ENCODE assay signal across 8 cellular contexts in genomic region chr19:1853295-1854031, GRCh38. TPM values are rescaled to one million over a fixed set of nuclear protein-coding genes. Genes with fewer than 3 reads are reported as not detected.
DNase-seq lines count a peak whose midpoint lies in the region; ATAC-seq and TF ChIP-seq lines count a peak whose summit lies in the region.

No MANE protein-coding gene starts in this region.

- no peak overlapping the region for H2AFZ ChIP-seq in neural cell (ENCODE audit: low read depth, low read length)

- TF ChIP-seq POLR2A in esophagus muscularis mucosa (IDR thresholded peaks at IDR 0.05; ENCODE audit: low read depth): no peak
- TF ChIP-seq POLR2A in testis (IDR thresholded peaks at IDR 0.05): no peak

- H3K27ac Mint-ChIP-seq in CD14-positive monocyte: peak overlapping the region; percentile 57 to 93 (median 85)
- peak overlapping the region; percentile 96 for H3K27ac Mint-ChIP-seq in activated T-cell treated with anti-CD3 and anti-CD28 coated beads, Interleukin-2, amount 50 U/mL, for 24 hours

- H3K4me3 ChIP-seq in HFF-Myc (replicated peaks; ENCODE audit: low read depth, low read length): no peak overlapping the region
- no peak overlapping the region for H3K4me3 ChIP-seq in esophagus muscularis mucosa
- no peak overlapping the region for H3K4me3 ChIP-seq in neural cell (ENCODE audit: low read length)
- no peak overlapping the region for H3K4me3 ChIP-seq in testis

- H3K9me3 ChIP-seq in esophagus muscularis mucosa (no peaks in the 10 kb centered on the region), neural cell (ENCODE audit: low read length) (no peaks in the 10 kb centered on the region), testis (no peaks in the 10 kb centered on the region)

- DNase-seq in CD14-positive monocyte (ENCODE audit: low spot score): peak; percentile 90
- peak; percentile 35 for DNase-seq in HFF-Myc (ENCODE audit: extremely low read depth, low read depth)
- peak; percentile 88 for DNase-seq in activated T-cell treated with anti-CD3 and anti-CD28 coated beads, Interleukin-2, amount 50 U/mL, for 24 hours
- no peak for DNase-seq in esophagus muscularis mucosa (ENCODE audit: extremely low spot score)
- DNase-seq in testis: peak; percentile 84

- H3K27ac ChIP-seq in esophagus muscularis mucosa (replicated peaks in 1 of 4) (peak overlapping the region in 2 of 4 donors; percentile 30 to 46), neural cell (ENCODE audit: low read length) (no peak overlapping the region), testis (peak overlapping the region in 1 of 2 donors; percentile 45)

- H3F3A ChIP-seq in neural cell (ENCODE audit: insufficient read depth, low read length, poor library complexity, severe bottlenecking): no peaks in the 10 kb centered on the region

- peaks cover 2 to 9% (median 7%) of the 10 kb centered on the region in 3 donors for H3K27me3 Mint-ChIP-seq in CD14-positive monocyte (ENCODE audit: low read depth in 3 of 3)
- no peaks in the 10 kb centered on the region for H3K27me3 Mint-ChIP-seq in activated T-cell treated with anti-CD3 and anti-CD28 coated beads, Interleukin-2, amount 50 U/mL, for 24 hours

- no peak overlapping the region for H3K4me2 ChIP-seq in neural cell (ENCODE audit: low read length)

- H3K4me1 ChIP-seq in esophagus muscularis mucosa: peaks cover 55 to 80% (median 70%) of the 10 kb centered on the region in 4 donors
- peaks cover 51% of the 10 kb centered on the region for H3K4me1 ChIP-seq in testis

- WGBS in esophagus muscularis mucosa: 55% methylated on average over 11 of the region's 27 CpGs
- 40 to 67% methylated on average over 13 to 27 of the region's 27 CpGs for WGBS in testis, 2 donors

- H3K79me2 ChIP-seq in neural cell (replicated peaks; ENCODE audit: insufficient read depth, low read length): no peaks in the 10 kb centered on the region

- H4K20me1 ChIP-seq in neural cell (ENCODE audit: insufficient read depth): no peaks in the 10 kb centered on the region

- TF ChIP-seq CTCF in CD14-positive monocyte (IDR thresholded peaks at IDR 0.05) (peak; percentile 87), HFF-Myc (IDR thresholded peaks at IDR 0.05; ENCODE audit: low read depth, low read length, missing control alignments) (peak; percentile 89), esophagus muscularis mucosa (IDR thresholded peaks at IDR 0.05) (peak in 2 of 3 experiments; percentile 79 to 88), neural cell (IDR thresholded peaks at IDR 0.05; ENCODE audit: poor library complexity, severe bottlenecking) (peak; percentile 61), testis (IDR thresholded peaks at IDR 0.05) (peak; percentile 66 to 92 (median 90))

- H3K9me3 Mint-ChIP-seq in CD14-positive monocyte: no peaks in the 10 kb centered on the region
- H3K9me3 Mint-ChIP-seq in activated T-cell treated with anti-CD3 and anti-CD28 coated beads, Interleukin-2, amount 50 U/mL, for 24 hours: no peaks in the 10 kb centered on the region

- intact Hi-C loops in CD14-positive monocyte (cut with micrococcal nuclease): no loop called here
- intact Hi-C loops in esophagus muscularis mucosa (cut with DNase I): no loop called here
- intact Hi-C loops in testis (cut with DNase I; ENCODE audit: low total_unique reads): no loop called here

- peaks cover 0 to 5% (median 0%) of the 10 kb centered on the region in 4 donors for H3K36me3 ChIP-seq in esophagus muscularis mucosa
- no peaks in the 10 kb centered on the region for H3K36me3 ChIP-seq in neural cell (ENCODE audit: insufficient read depth, low read length)
- H3K36me3 ChIP-seq in testis (ENCODE audit: low read depth, missing control alignments): no peaks in the 10 kb centered on the region

- H3K4me3 Mint-ChIP-seq in CD14-positive monocyte: peak overlapping the region; percentile 65 to 75
- peak overlapping the region; percentile 64 for H3K4me3 Mint-ChIP-seq in activated T-cell treated with anti-CD3 and anti-CD28 coated beads, Interleukin-2, amount 50 U/mL, for 24 hours

- peaks cover 2 to 11% of the 10 kb centered on the region in 2 donors for H3K36me3 Mint-ChIP-seq in CD14-positive monocyte
- peaks cover 29% of the 10 kb centered on the region for H3K36me3 Mint-ChIP-seq in activated T-cell treated with anti-CD3 and anti-CD28 coated beads, Interleukin-2, amount 50 U/mL, for 24 hours (ENCODE audit: low read depth)

- no peak overlapping the region for H3K9ac ChIP-seq in neural cell (ENCODE audit: low read length)

- no peak for ATAC-seq in HG03097 (IDR thresholded peaks at IDR 0.05; ENCODE audit: low FRiP score, unreplicated experiment)

- no peaks in the 10 kb centered on the region for H3K9me2 ChIP-seq in neural cell (ENCODE audit: insufficient read depth, low read length)

- H3K27me3 ChIP-seq in esophagus muscularis mucosa: peaks cover 0 to 61% (median 5%) of the 10 kb centered on the region in 4 donors
- H3K27me3 ChIP-seq in neural cell (ENCODE audit: insufficient read depth, low read depth, low read length): no peaks in the 10 kb centered on the region
- no peaks in the 10 kb centered on the region for H3K27me3 ChIP-seq in testis

- no peak for TF ChIP-seq RAD21 in neural cell (conservative IDR thresholded peaks at IDR 0.05)

- TF ChIP-seq EP300 in esophagus muscularis mucosa (IDR thresholded peaks at IDR 0.05): no peak
- no peak for TF ChIP-seq EP300 in neural cell (conservative IDR thresholded peaks at IDR 0.05; ENCODE audit: poor library complexity, severe bottlenecking)

- peaks cover 46% of the 10 kb centered on the region for H3K4me1 Mint-ChIP-seq in CD14-positive monocyte
- peaks cover 71% of the 10 kb centered on the region for H3K4me1 Mint-ChIP-seq in activated T-cell treated with anti-CD3 and anti-CD28 coated beads, Interleukin-2, amount 50 U/mL, for 24 hours (ENCODE audit: low read depth)

TF ChIP-seq in PFSK-1, 5 proteins besides CTCF, POLR2A, EP300 and RAD21 (continues in another document):
- TF ChIP-seq SIN3A (IDR thresholded peaks at IDR 0.05; ENCODE audit: borderline replicate concordance, insufficient read depth, low read length) (no peak), FOXP2 (optimal IDR thresholded peaks at IDR 0.05; ENCODE audit: borderline replicate concordance, extremely low read depth, extremely low read length, insufficient read depth) (peak; percentile 73), POLR2AphosphoS5 (IDR thresholded peaks at IDR 0.05; ENCODE audit: low read depth, low read length) (no peak)

TF ChIP-seq in neural cell, 6 proteins besides CTCF, POLR2A, EP300 and RAD21 (continues in another document):
- TF ChIP-seq EZH2 (IDR thresholded peaks at IDR 0.05; ENCODE audit: borderline replicate concordance, insufficient read depth, low read length, poor library complexity, severe bottlenecking) (no peak), SMC3 (conservative IDR thresholded peaks at IDR 0.05; ENCODE audit: poor library complexity) (no peak)

RNA-seq across cellular contexts. Expression of gene REXO1, which starts 5.2 kb away (rescaled TPM):
- polyA plus RNA-seq in CD14-positive monocyte: 1 to 10 TPM; 2.8 to 3.0 TPM
- 155 TPM for polyA plus RNA-seq in PFSK-1 (2012; ENCODE audit: insufficient read length, low read depth)
- 10 to 100 TPM; 16.2 to 36.0 (median 26.1) TPM for total RNA-seq in esophagus muscularis mucosa
- polyA plus RNA-seq in neural cell: 9.2 and 18.5 TPM in 2 replicates
- polyA minus RNA-seq in neural cell: 14.6 and 20.7 TPM in 2 replicates
- 100 to 1,000 TPM; 149 to 200 TPM for total RNA-seq in testis
- polyA plus RNA-seq in testis (ENCODE audit: insufficient read depth, low read depth, low replicate concordance): 104 TPM

RNA-seq across cellular contexts. Expression of gene KLF16, which starts 9.9 kb away (rescaled TPM):
- under 1 TPM; 0.51 to 0.67 TPM for polyA plus RNA-seq in CD14-positive monocyte
- polyA plus RNA-seq in PFSK-1 (2012; ENCODE audit: insufficient read length, low read depth): 74.6 TPM
- total RNA-seq in esophagus muscularis mucosa: 10 to 100 TPM in 1 of 4 donors, 1 to 10 TPM in 3; 2.5 to 10.8 (median 8.5) TPM
- 2.2 and 3.5 TPM in 2 replicates for polyA plus RNA-seq in neural cell
- 1.3 and 5.6 TPM in 2 replicates for polyA minus RNA-seq in neural cell
- 10 to 100 TPM; 14.7 to 26.5 TPM for total RNA-seq in testis
- 13.3 TPM for polyA plus RNA-seq in testis (ENCODE audit: insufficient read depth, low read depth, low replicate concordance)

RNA-seq across cellular contexts. Expression of gene ABHD17A, which starts 31.8 kb away (rescaled TPM):
- 10 to 100 TPM; 69.8 to 79.0 TPM for polyA plus RNA-seq in CD14-positive monocyte
- 102 TPM for polyA plus RNA-seq in PFSK-1 (2012; ENCODE audit: insufficient read length, low read depth)
- 100 to 1,000 TPM in 2 of 4 donors, 10 to 100 TPM in 2; 89.7 to 125 (median 102) TPM for total RNA-seq in esophagus muscularis mucosa
- 116 and 140 TPM in 2 replicates for polyA plus RNA-seq in neural cell
- 49.9 and 68.2 TPM in 2 replicates for polyA minus RNA-seq in neural cell
- 100 to 1,000 TPM; 127 to 140 TPM for total RNA-seq in testis
- polyA plus RNA-seq in testis (ENCODE audit: insufficient read depth, low read depth, low replicate concordance): 51.1 TPM

RNA-seq across cellular contexts. Expression of gene ATP8B3, which starts 41.4 kb away (rescaled TPM):
- polyA plus RNA-seq in CD14-positive monocyte (1 to 10 TPM; 1.6 to 1.8 TPM), neural cell (0.74 and 1.5 TPM in 2 replicates), testis (ENCODE audit: insufficient read depth, low read depth, low replicate concordance) (84.2 TPM)
- 1.4 TPM for polyA plus RNA-seq in PFSK-1 (2012; ENCODE audit: insufficient read length, low read depth)
- total RNA-seq in esophagus muscularis mucosa (under 1 TPM; 0.19 to 0.92 (median 0.66) TPM), testis (10 to 100 TPM; 33.2 to 38.0 TPM)
- polyA minus RNA-seq in neural cell: not detected in 2 replicates

RNA-seq across cellular contexts. Expression of gene ADAT3, which starts 51.7 kb away (rescaled TPM):
- polyA plus RNA-seq in CD14-positive monocyte (1 to 10 TPM; 2.7 to 3.2 TPM), neural cell (1.6 TPM in 2 replicates), testis (ENCODE audit: insufficient read depth, low read depth, low replicate concordance) (1.1 TPM)
- 13.8 TPM for polyA plus RNA-seq in PFSK-1 (2012; ENCODE audit: insufficient read length, low read depth)
- total RNA-seq in esophagus muscularis mucosa (1 to 10 TPM; 3.8 to 5.6 (median 4.4) TPM), testis (10 to 100 TPM; 10.6 to 16.7 TPM)
- polyA minus RNA-seq in neural cell: 2.4 and 2.7 TPM in 2 replicates
